18 cellular contexts compared by ENCODE assay signal in the genomic region with DNA sequence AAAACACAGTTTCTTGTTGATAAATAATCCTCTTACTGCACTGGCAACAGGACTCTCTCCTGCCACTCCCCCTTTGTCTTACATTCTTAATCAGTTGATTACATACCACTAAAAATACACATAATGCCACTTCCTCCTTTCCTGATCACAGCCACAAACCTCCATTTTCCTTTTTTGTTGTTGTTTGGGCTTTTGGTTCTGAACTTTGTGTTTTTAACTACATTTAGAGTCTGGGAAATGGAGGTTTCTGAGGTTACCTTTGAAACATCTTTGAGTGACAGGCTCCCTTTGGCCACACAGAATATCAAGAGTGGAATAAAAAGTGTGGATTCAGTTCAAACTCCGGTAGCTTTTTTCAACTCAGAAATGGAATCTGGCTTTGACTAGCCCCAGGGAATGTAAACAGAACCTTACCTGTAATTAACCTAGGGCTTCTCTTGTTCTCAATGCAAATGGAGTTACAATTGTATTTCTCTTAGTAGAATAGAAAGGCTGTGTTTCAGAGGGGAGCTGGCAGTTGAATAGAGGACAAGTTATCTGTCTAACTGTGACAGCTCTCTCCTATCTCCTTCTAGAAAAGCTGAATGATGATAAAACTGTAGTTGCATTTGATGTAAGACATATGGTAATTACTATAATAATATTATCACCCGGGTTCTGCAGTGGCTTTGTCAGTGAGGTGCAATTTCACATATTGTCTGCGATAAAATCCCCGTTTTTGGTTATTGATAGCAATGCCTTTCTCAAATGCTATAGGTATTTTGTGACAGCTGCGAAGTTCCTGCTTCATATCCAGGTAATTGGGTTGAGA.
A peak's percentile ranks its signal among the peaks of the same experiment; 100 is the strongest.
DNase-seq lines count a peak whose midpoint lies in the region; ATAC-seq and TF ChIP-seq lines count a peak whose summit lies in the region.
"Had no signal": no experiment of that assay in that cellular context is flagged by ENCODE, and none has a peak within 500 bp of the region (broad histone marks: within the 10 kb centered on the region; RNA-seq: fewer than 3 reads in every experiment).

No MANE protein-coding gene starts in this region.

- intact Hi-C loops in OCI-LY7 (cut with micrococcal nuclease; ENCODE audit: unreplicated experiment) = no loop called here

- no CpG with 5 or more reads among the region's 5 CpGs for WGBS in mesendoderm (ENCODE audit: extremely low coverage, insufficient coverage, low lambda C conversion rate)

- no peak overlapping the region for H3K9ac ChIP-seq in mesendoderm (ENCODE audit: low read length)

- peak overlapping the region; percentile 54 for H3K27ac ChIP-seq in mesendoderm (ENCODE audit: low read depth, low read length)
- no peak overlapping the region for H3K27ac ChIP-seq in OCI-LY7 (ENCODE audit: low read depth, low read length, poor library complexity, severe bottlenecking)
- H3K27ac ChIP-seq: epithelial cell of prostate had no signal

- peak overlapping the region; percentile 11 for H2BK5ac ChIP-seq in mesendoderm (ENCODE audit: low read length)

- H3K56ac ChIP-seq in mesendoderm (ENCODE audit: low read length) = peak overlapping the region; percentile 34

- no peak overlapping the region for H2AK5ac ChIP-seq in mesendoderm (ENCODE audit: low read length)

- no peaks in the 10 kb centered on the region for H3K27me3 ChIP-seq in mesendoderm (ENCODE audit: insufficient read depth, low read length, poor library complexity)

- H4K20me1 ChIP-seq in OCI-LY7 (ENCODE audit: insufficient read depth, low read length) = no peaks in the 10 kb centered on the region

- H2AFZ ChIP-seq in OCI-LY7 (ENCODE audit: low read length) = no peak overlapping the region

- TF ChIP-seq CTCF in GM10248 (IDR thresholded peaks at IDR 0.05; ENCODE audit: control extremely low read depth, extremely low read depth, low read depth, missing control alignments) (no peak), OCI-LY7 (conservative IDR thresholded peaks at IDR 0.05; ENCODE audit: low read length) (no peak)

- H3K79me2 ChIP-seq in mesendoderm (ENCODE audit: control insufficient read depth, insufficient read depth, low read length) (no peaks in the 10 kb centered on the region), OCI-LY7 (ENCODE audit: insufficient read depth, low read depth, low read length) (no peaks in the 10 kb centered on the region)

- peak overlapping the region; percentile 75 for H3K18ac ChIP-seq in mesendoderm (ENCODE audit: low read length)

- H3K4me3 ChIP-seq in mesendoderm (ENCODE audit: low read length) = no peak overlapping the region
- no peak overlapping the region for H3K4me3 ChIP-seq in OCI-LY7 (ENCODE audit: low read depth, low read length, poor library complexity, severe bottlenecking)

- no peak overlapping the region for H3K4ac ChIP-seq in mesendoderm (ENCODE audit: low read depth, low read length)

- no TSS peak for BruUV-seq in OCI-LY7 (replicated peaks; lab: Mats Ljungman, UMichigan)

- no peak overlapping the region for H2BK15ac ChIP-seq in mesendoderm (replicated peaks; ENCODE audit: low read depth)

- POLR2A ChIA-PET in GM10248 (lab: Yijun Ruan, JAX) (no interaction called here), OCI-LY7 (lab: Charles Lee) (interaction anchor here (0.7 to 1.2 kb wide), 3 partner anchors 15 to 844 kb away, joined by 3 to 8 read pairs (median 3); no protein-coding TSS in a partner anchor)

- H3K4me2 ChIP-seq in mesendoderm (ENCODE audit: low read length) (no peak overlapping the region), OCI-LY7 (ENCODE audit: low read length) (no peak overlapping the region)

- CTCF ChIA-PET in GM10248 (lab: Yijun Ruan, JAX) = no interaction called here
- CTCF ChIA-PET in OCI-LY7 (lab: Charles Lee; ENCODE audit: unreplicated experiment) = no interaction called here

- no peaks in the 10 kb centered on the region for H3K79me1 ChIP-seq in mesendoderm (ENCODE audit: low read length)

- no peak overlapping the region for H4K8ac ChIP-seq in mesendoderm (ENCODE audit: low read depth, low read length)

- no peak overlapping the region for H2BK120ac ChIP-seq in mesendoderm (ENCODE audit: low read depth, low read length)

- H4K5ac ChIP-seq in mesendoderm (ENCODE audit: low read length) = no peak overlapping the region

- H3K4me1 ChIP-seq in mesendoderm (ENCODE audit: control insufficient read depth, low read depth, low read length) = peaks cover 5% of the 10 kb centered on the region
- no peaks in the 10 kb centered on the region for H3K4me1 ChIP-seq in OCI-LY7 (ENCODE audit: insufficient read depth, low read length, poor library complexity, severe bottlenecking)

- no peak overlapping the region for H3K23ac ChIP-seq in mesendoderm (ENCODE audit: low read length)

- H3K9me3 ChIP-seq in OCI-LY7 (ENCODE audit: low read length) = no peaks in the 10 kb centered on the region

- no peaks in the 10 kb centered on the region for H3K9me2 ChIP-seq in OCI-LY7 (ENCODE audit: insufficient read depth, low read length)

- ATAC-seq in GM18870 (IDR thresholded peaks at IDR 0.05; ENCODE audit: unreplicated experiment) (peak; percentile 39), GM21526 (IDR thresholded peaks at IDR 0.05; ENCODE audit: low FRiP score, unreplicated experiment) (no peak)
- ATAC-seq: activated CD4-positive, CD25-positive, alpha-beta regulatory T cell treated with anti-CD3 and anti-CD28 coated beads, Interleukin-2, amount 50 U/mL, for 24 hours; activated naive CD4-positive, alpha-beta T cell treated with anti-CD3 and anti-CD28 coated beads, Interleukin-2, amount 50 U/mL, for 72 hours; left cardiac atrium; stimulated activated naive CD8-positive, alpha-beta T cell treated with anti-CD3 and anti-CD28 coated beads, Interleukin-15, amount 100 ng/mL, for 72 hours had no signal

- peak; percentile 59 for DNase-seq in NCI-H1417 treated with DMSO at 0.1 percent for 48 hours (lab: John Stamatoyannopoulos, UW)
- DNase-seq in SK-N-DZ (ENCODE audit: low spot score) = peak; percentile 25
- peak; percentile 77 for DNase-seq in mesendoderm
- no peak for DNase-seq in GM10248 (ENCODE audit: extremely low spot score)
- no peak for DNase-seq in OCI-LY7 (ENCODE audit: low spot score)
- DNase-seq in activated naive CD4-positive, alpha-beta T cell treated with Interleukin-2 at 50 U/mL for 16 hours = no peak
- DNase-seq: activated CD8-positive, alpha-beta memory T cell treated with anti-CD3 and anti-CD28 coated beads, Interleukin-2, amount 50 U/mL, for 48 hours; DND-41; glutamatergic neuron; HCEC 1CT; left cardiac atrium; nephron progenitor cell; stimulated activated naive CD8-positive, alpha-beta T cell treated with anti-CD3 and anti-CD28 coated beads, Interleukin-15, amount 100 ng/mL, for 72 hours had no signal

- H3K36me3 ChIP-seq in mesendoderm (ENCODE audit: control insufficient read depth, insufficient read depth, low read length) = no peaks in the 10 kb centered on the region
- H3K36me3 ChIP-seq in OCI-LY7 (ENCODE audit: insufficient read depth, low read length) = no peaks in the 10 kb centered on the region

Comparison
In these comparisons a context has a peak if more than half of its experiments do, and no peak if none do; other contexts are left out.
1. DNase-seq: peak in NCI-H1417 treated with DMSO at 0.1 percent for 48 hours (single experiment), SK-N-DZ (single experiment) and mesendoderm (single experiment); none in GM10248 (single experiment), OCI-LY7 (single experiment) and activated naive CD4-positive, alpha-beta T cell treated with Interleukin-2 at 50 U/mL for 16 hours (single experiment).